In the genomic region with DNA sequence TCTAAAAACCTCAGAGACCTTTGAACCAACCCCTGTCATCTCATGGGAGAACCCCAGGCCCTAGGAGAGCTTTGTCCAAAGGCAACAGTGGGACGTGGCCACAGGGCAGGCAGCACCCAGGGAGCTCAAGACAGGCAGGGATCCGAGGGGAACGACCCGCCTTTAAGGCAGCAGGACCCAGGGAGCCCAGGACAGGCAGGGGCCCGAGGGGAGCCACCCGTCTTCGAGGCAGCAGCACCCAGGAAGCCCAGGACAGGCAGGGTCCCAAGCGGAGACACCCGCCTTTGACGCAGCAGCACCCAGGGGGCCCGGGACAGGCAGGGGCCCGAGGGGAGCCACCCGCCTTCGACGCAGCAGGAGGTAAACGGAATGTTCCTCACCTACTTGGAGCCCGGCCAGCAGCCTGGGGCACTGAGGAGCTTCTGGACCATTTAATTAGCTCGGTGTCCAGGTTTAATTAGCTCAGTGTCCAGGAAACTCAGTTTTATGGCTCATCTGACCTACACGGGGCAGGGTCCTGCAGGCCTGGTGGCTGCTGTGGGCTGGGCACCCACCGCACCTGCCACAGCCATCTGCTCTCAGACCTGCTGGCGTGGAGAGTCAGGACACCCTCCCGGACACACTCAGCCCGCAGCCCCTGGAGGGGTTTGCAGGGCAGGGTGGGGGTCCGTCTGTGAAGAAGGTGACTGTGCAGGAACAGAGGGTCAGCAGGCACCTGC, we compare ENCODE assay signal across 16 cellular contexts. TPM values are rescaled to one million over a fixed set of nuclear protein-coding genes. Genes with fewer than 3 reads are reported as not detected.
A peak's percentile ranks its signal among the peaks of the same experiment; 100 is the strongest.
DNase-seq lines count a peak whose midpoint lies in the region; ATAC-seq and TF ChIP-seq lines count a peak whose summit lies in the region.
"Had no signal": no experiment of that assay in that cellular context is flagged by ENCODE, and none has a peak within 500 bp of the region (broad histone marks: within the 10 kb centered on the region; RNA-seq: fewer than 3 reads in every experiment).

No MANE protein-coding gene starts in this region.

- H3K36me3 ChIP-seq in A673 (ENCODE audit: insufficient read depth, low read length, poor library complexity, severe bottlenecking): peaks cover 4% of the 10 kb centered on the region
- H3K36me3 ChIP-seq in neuronal stem cell (replicated peaks in 1 of 2; ENCODE audit: control insufficient read depth in 2 of 2, insufficient read depth in 2 of 2, low read length in 2 of 2): no peaks in the 10 kb centered on the region
- H3K36me3 ChIP-seq: left ventricle myocardium inferior had no signal

- peak overlapping the region; percentile 46 for H2BK12ac ChIP-seq in neuronal stem cell (ENCODE audit: low read length)

- DNase-seq in A673 (ENCODE audit: low spot score): no peak
- peak; percentile 96 for DNase-seq in LNCaP clone FGC (ENCODE audit: low read depth)
- no peak for DNase-seq in effector memory CD8-positive, alpha-beta T cell
- DNase-seq in neuronal stem cell (ENCODE audit: low spot score): no peak
- no peak for DNase-seq in erythroblast (lab: John Stamatoyannopoulos, UW)
- no peak for DNase-seq in activated naive CD4-positive, alpha-beta T cell treated with anti-CD3 and anti-CD28 coated beads, Interleukin-2, amount 10 ng/mL, durations not matched to agents 7 days and 5 days
- DNase-seq in foreskin melanocyte: no peak
- DNase-seq: activated naive CD4-positive, alpha-beta T cell treated with anti-CD3 and anti-CD28 coated beads, Interleukin-2, amount 50 U/mL, for 16 hours; central memory CD4-positive, alpha-beta T cell; heart right ventricle; left ventricle myocardium inferior; NCI-H1694; NCI-H82; stimulated activated CD4-positive, alpha-beta T cell treated with anti-CD3 and anti-CD28 coated beads, Interleukin-12 subunit alpha, Interleukin-12 subunit beta, amount 100 ng/mL, for 4 hours had no signal

- TF ChIP-seq CTCF in A673 (conservative IDR thresholded peaks at IDR 0.05; ENCODE audit: low read depth, low read length) (no peak), LNCaP clone FGC (IDR thresholded peaks at IDR 0.05; ENCODE audit: control insufficient read depth, extremely low read depth, insufficient read depth) (no peak)

- H3K9me3 Mint-ChIP-seq in effector memory CD8-positive, alpha-beta T cell: no peaks in the 10 kb centered on the region
- no peaks in the 10 kb centered on the region for H3K9me3 Mint-ChIP-seq in activated naive CD4-positive, alpha-beta T cell treated with anti-CD3 and anti-CD28 coated beads, Interleukin-2, amount 10 ng/mL, durations not matched to agents 7 days and 5 days

- H2BK15ac ChIP-seq in neuronal stem cell (ENCODE audit: low read length): peak overlapping the region; percentile 98

- peak overlapping the region; percentile 78 for H2BK5ac ChIP-seq in neuronal stem cell (ENCODE audit: low read length)

- peak overlapping the region; percentile 84 for H3K4ac ChIP-seq in neuronal stem cell (ENCODE audit: low read length)

- peak overlapping the region; percentile 77 for H3K18ac ChIP-seq in neuronal stem cell (ENCODE audit: low read length)

- H2BK120ac ChIP-seq in neuronal stem cell (ENCODE audit: low read depth, low read length): peak overlapping the region; percentile 87

- intact Hi-C loops in A673 (cut with micrococcal nuclease; ENCODE audit: unreplicated experiment): no loop called here

- H3K4me3 ChIP-seq in A673 (ENCODE audit: low read depth, low read length, poor library complexity, severe bottlenecking) (no peak overlapping the region), LNCaP clone FGC (ENCODE audit: low read depth, low read length) (peak overlapping the region; percentile 55), neuronal stem cell (ENCODE audit: low read length in 2 of 2) (no peak overlapping the region)
- H3K4me3 ChIP-seq: heart right ventricle, left ventricle myocardium inferior had no signal

- H3K27ac Mint-ChIP-seq in effector memory CD8-positive, alpha-beta T cell: peak overlapping the region; percentile 68 to 92
- no peak overlapping the region for H3K27ac Mint-ChIP-seq in activated naive CD4-positive, alpha-beta T cell treated with anti-CD3 and anti-CD28 coated beads, Interleukin-2, amount 10 ng/mL, durations not matched to agents 7 days and 5 days

- H3K27me3 ChIP-seq in A673 (replicated peaks; ENCODE audit: insufficient read depth, low read depth, low read length, poor library complexity): no peaks in the 10 kb centered on the region
- H3K27me3 ChIP-seq in neuronal stem cell (ENCODE audit: control insufficient read depth in 3 of 3, insufficient read depth in 3 of 3, low read depth in 1 of 3, low read length in 3 of 3): no peaks in the 10 kb centered on the region
- H3K27me3 ChIP-seq: heart right ventricle had no signal

- TF ChIP-seq POLR2A in erythroblast (IDR thresholded peaks at IDR 0.05; ENCODE audit: low read length): no peak

- peaks cover 10% of the 10 kb centered on the region for H3K36me3 Mint-ChIP-seq in effector memory CD8-positive, alpha-beta T cell (ENCODE audit: insufficient read depth)
- H3K36me3 Mint-ChIP-seq in activated naive CD4-positive, alpha-beta T cell treated with anti-CD3 and anti-CD28 coated beads, Interleukin-2, amount 10 ng/mL, durations not matched to agents 7 days and 5 days: peaks cover 13% of the 10 kb centered on the region

- no peaks in the 10 kb centered on the region for H3K27me3 Mint-ChIP-seq in effector memory CD8-positive, alpha-beta T cell
- no peaks in the 10 kb centered on the region for H3K27me3 Mint-ChIP-seq in activated naive CD4-positive, alpha-beta T cell treated with anti-CD3 and anti-CD28 coated beads, Interleukin-2, amount 10 ng/mL, durations not matched to agents 7 days and 5 days

- H3K4me3 Mint-ChIP-seq in effector memory CD8-positive, alpha-beta T cell: peak overlapping the region in 1 of 2 donors; percentile 79
- H3K4me3 Mint-ChIP-seq in activated naive CD4-positive, alpha-beta T cell treated with anti-CD3 and anti-CD28 coated beads, Interleukin-2, amount 10 ng/mL, durations not matched to agents 7 days and 5 days: no peak overlapping the region

- BruUV-seq in A673 (replicated peaks; lab: Mats Ljungman, UMichigan): no TSS peak

- H4K91ac ChIP-seq in neuronal stem cell (ENCODE audit: low read depth, low read length, poor library complexity): no peak overlapping the region

- H3K4me1 Mint-ChIP-seq in effector memory CD8-positive, alpha-beta T cell (ENCODE audit: low read depth in 2 of 2): peaks cover 21 to 35% of the 10 kb centered on the region in 2 donors
- peaks cover 27% of the 10 kb centered on the region for H3K4me1 Mint-ChIP-seq in activated naive CD4-positive, alpha-beta T cell treated with anti-CD3 and anti-CD28 coated beads, Interleukin-2, amount 10 ng/mL, durations not matched to agents 7 days and 5 days

- peak overlapping the region; percentile 44 for H3K9ac ChIP-seq in neuronal stem cell (ENCODE audit: low read depth, low read length, poor library complexity)

- POLR2A ChIA-PET in A673 (lab: Charles Lee; ENCODE audit: low non-redundant PET): no interaction called here

- no CpG with 5 or more reads among the region's 24 CpGs for WGBS in neuronal stem cell (ENCODE audit: extremely low coverage in 2 of 2, insufficient read length in 2 of 2, insufficient replicate concordance in 1 of 2), 2 donors

- no peak for ATAC-seq in effector memory CD8-positive, alpha-beta T cell (replicated peaks)
- no peak for ATAC-seq in HG03460 (IDR thresholded peaks at IDR 0.05; ENCODE audit: unreplicated experiment)
- ATAC-seq: heart right ventricle had no signal

- H3K9me3 ChIP-seq in A673 (ENCODE audit: low read depth, low read length, poor library complexity, severe bottlenecking) (no peaks in the 10 kb centered on the region), neuronal stem cell (replicated peaks in 1 of 2; ENCODE audit: control insufficient read depth in 2 of 2, insufficient read depth in 1 of 2, low read depth in 1 of 2, low read length in 2 of 2) (no peaks in the 10 kb centered on the region)

- H3K4me2 ChIP-seq in neuronal stem cell (ENCODE audit: insufficient read depth, low read length, poor library complexity, severe bottlenecking): no peak overlapping the region

- peak overlapping the region; percentile 58 for H3K23ac ChIP-seq in neuronal stem cell (ENCODE audit: low read depth, low read length, poor library complexity)

- H3K79me1 ChIP-seq in neuronal stem cell (ENCODE audit: low read depth, low read length): no peaks in the 10 kb centered on the region

- no peak overlapping the region for H3K14ac ChIP-seq in neuronal stem cell (ENCODE audit: low read length)

- CTCF ChIA-PET in A673 (lab: Charles Lee): no interaction called here
- CTCF ChIA-PET in activated naive CD4-positive, alpha-beta T cell treated with anti-CD3 and anti-CD28 coated beads, Interleukin-2, amount 10 ng/mL, durations not matched to agents 7 days and 5 days (lab: Charles Lee): interaction anchor here (1.1 kb wide), 1 partner anchor 21 kb away, joined by 3 read pairs; no protein-coding TSS in a partner anchor

- peak overlapping the region; percentile 23 for H3K27ac ChIP-seq in A673 (ENCODE audit: low read depth, low read length, poor library complexity, severe bottlenecking)
- no peak overlapping the region for H3K27ac ChIP-seq in neuronal stem cell (replicated peaks; ENCODE audit: low read length)
- H3K27ac ChIP-seq: epithelial cell of prostate, heart right ventricle, left ventricle myocardium inferior had no signal

- no peak overlapping the region for H4K8ac ChIP-seq in neuronal stem cell (ENCODE audit: low read depth, low read length)

- H3K4me1 ChIP-seq in A673 (ENCODE audit: insufficient read depth, low read length, poor library complexity, severe bottlenecking) (no peaks in the 10 kb centered on the region), neuronal stem cell (ENCODE audit: control insufficient read depth in 2 of 2, insufficient read depth in 1 of 2, low read depth in 1 of 2, low read length in 2 of 2) (peaks cover 11 to 34% of the 10 kb centered on the region in 2 donors)

- peak overlapping the region; percentile 89 for H2AK5ac ChIP-seq in neuronal stem cell (ENCODE audit: low read depth, low read length)

- no peak overlapping the region for H2AFZ ChIP-seq in neuronal stem cell (ENCODE audit: low read length)

RNA-seq across cellular contexts. Expression of a gene that starts 24.4 kb away (rescaled TPM):
- total RNA-seq in A673 (2021): 174 and 182 TPM in 2 replicates
- polyA plus RNA-seq in neuronal stem cell (2013, experiment 1 of 2): 8.0 TPM
- polyA plus RNA-seq in neuronal stem cell (2013, experiment 2 of 2): 9.2 TPM

RNA-seq across cellular contexts. Expression of a gene that starts 43.0 kb away (rescaled TPM):
- 103 TPM in 2 replicates for total RNA-seq in A673 (2021)
- 40.6 TPM for polyA plus RNA-seq in neuronal stem cell (2013, experiment 1 of 2)
- 40.0 TPM for polyA plus RNA-seq in neuronal stem cell (2013, experiment 2 of 2)

RNA-seq across cellular contexts. Expression of a gene that starts 51.1 kb away (rescaled TPM):
- 129 and 134 TPM in 2 replicates for total RNA-seq in A673 (2021)
- 146 TPM for polyA plus RNA-seq in neuronal stem cell (2013, experiment 1 of 2)
- polyA plus RNA-seq in neuronal stem cell (2013, experiment 2 of 2): 150 TPM

RNA-seq across cellular contexts. Expression of a gene that starts 54.3 kb away (rescaled TPM):
- total RNA-seq in A673 (2021): 45.0 and 47.5 TPM in 2 replicates
- 25.8 TPM for polyA plus RNA-seq in neuronal stem cell (2013, experiment 1 of 2)
- polyA plus RNA-seq in neuronal stem cell (2013, experiment 2 of 2): 28.0 TPM

RNA-seq across cellular contexts. Expression of a gene that starts 54.4 kb away (rescaled TPM):
- 32.3 and 36.3 TPM in 2 replicates for total RNA-seq in A673 (2021)
- polyA plus RNA-seq in neuronal stem cell (2013, experiment 1 of 2): 20.4 TPM
- 19.1 TPM for polyA plus RNA-seq in neuronal stem cell (2013, experiment 2 of 2)
